ENCODE assay signal across 1 cellular context in genomic region chr17:56499799-56500388, GRCh38.
TF ChIP-seq lines count a peak whose summit lies in the region.

No MANE protein-coding gene starts in this region.

TF ChIP-seq in H1, 55 proteins besides CTCF, POLR2A, EP300 and RAD21 (continued from another document):
- TF ChIP-seq, protein P1, sequence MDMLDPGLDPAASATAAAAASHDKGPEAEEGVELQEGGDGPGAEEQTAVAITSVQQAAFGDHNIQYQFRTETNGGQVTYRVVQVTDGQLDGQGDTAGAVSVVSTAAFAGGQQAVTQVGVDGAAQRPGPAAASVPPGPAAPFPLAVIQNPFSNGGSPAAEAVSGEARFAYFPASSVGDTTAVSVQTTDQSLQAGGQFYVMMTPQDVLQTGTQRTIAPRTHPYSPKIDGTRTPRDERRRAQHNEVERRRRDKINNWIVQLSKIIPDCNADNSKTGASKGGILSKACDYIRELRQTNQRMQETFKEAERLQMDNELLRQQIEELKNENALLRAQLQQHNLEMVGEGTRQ (IDR thresholded peaks at IDR 0.05; ENCODE audit: low read length), result no peak
TF ChIP-seq in H1: peak in this region for 0.
